Comparison of ENCODE assay signal across 1 cellular context in genomic region chr13:74536649-74537048, GRCh38.
DNase-seq lines count a peak whose midpoint lies in the region; TF ChIP-seq lines count a peak whose summit lies in the region.
"Not testable (repeated sequence)": the region's sequence is repeated elsewhere in the genome, so short reads cannot be mapped to it uniquely, and the experiment has no call there.

No MANE protein-coding gene starts in this region.

- H3K9me3 Mint-ChIP-seq in chondrocyte (ENCODE audit: low read depth): not testable (repeated sequence)

- H3K27ac Mint-ChIP-seq in chondrocyte (ENCODE audit: unreplicated experiment): not testable (repeated sequence)

- H3K4me1 Mint-ChIP-seq in chondrocyte (ENCODE audit: low read depth): not testable (repeated sequence)

- not testable (repeated sequence) for H3K36me3 Mint-ChIP-seq in chondrocyte (ENCODE audit: low read depth)

- TF ChIP-seq CTCF in chondrocyte (IDR thresholded peaks at IDR 0.05): not testable (repeated sequence)

- not testable (repeated sequence) for H3K27me3 Mint-ChIP-seq in chondrocyte (ENCODE audit: low read depth)

- peak; percentile 64 for DNase-seq in chondrocyte (ENCODE audit: low spot score)

- not testable (repeated sequence) for H3K4me3 Mint-ChIP-seq in chondrocyte (ENCODE audit: unreplicated experiment)
